Comparison of ENCODE assay signal across 8 cellular contexts in the genomic region with DNA sequence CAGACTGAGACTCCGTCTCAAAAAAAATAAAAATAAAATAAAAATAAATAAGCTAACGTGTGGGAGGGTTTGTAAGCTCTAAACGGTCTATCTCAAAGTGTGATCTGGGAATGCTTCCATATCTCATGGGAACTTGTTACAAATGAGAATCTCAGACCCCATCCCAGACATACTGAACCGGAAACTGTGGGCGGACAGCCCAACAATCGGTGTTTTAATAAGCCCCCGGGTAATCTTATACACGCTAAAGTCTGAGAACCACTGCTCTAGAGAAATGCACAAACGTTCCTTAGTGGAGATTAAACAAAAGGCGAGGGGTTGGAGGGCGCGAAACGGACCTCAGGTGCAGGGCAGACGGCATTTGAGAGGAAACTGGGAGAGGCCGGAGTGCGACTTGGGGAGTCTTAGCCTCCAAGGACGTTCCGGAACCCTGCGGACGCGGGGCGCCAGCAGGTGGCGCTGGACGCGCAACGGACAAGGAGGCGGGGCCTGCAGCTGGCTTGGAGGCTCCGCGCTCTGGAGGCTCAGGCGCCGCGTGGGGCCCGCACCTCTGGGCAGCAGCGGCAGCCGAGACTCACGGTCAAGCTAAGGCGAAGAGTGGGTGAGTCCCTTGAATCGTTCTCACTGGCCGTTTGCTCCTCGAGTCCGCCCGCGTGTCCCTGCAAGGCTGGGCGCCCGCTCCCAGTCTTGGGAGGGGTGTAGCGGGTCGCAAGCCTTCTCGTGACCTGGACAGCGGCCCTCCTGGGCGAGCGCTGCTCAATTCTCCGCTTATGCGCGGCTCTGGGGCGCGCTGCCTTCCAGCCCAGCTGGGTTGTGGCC.
DNase-seq lines count a peak whose midpoint lies in the region; ATAC-seq, FAIRE-seq and TF ChIP-seq lines count a peak whose summit lies in the region.
"Not testable (repeated sequence)": the region's sequence is repeated elsewhere in the genome, so short reads cannot be mapped to it uniquely, and the experiment has no call there.

A gene (plus strand): TSS at position 527 of the 819 bp plus-strand sequence. CDS start 5,320 bp downstream, outside the sequence.

- peak within 1 kb of the TSS; percentile 84 for H3K9ac ChIP-seq in OCI-LY3 (ENCODE audit: low read length)

- not testable (repeated sequence) for H4K20me1 ChIP-seq in OCI-LY3 (ENCODE audit: insufficient read depth, low read length)

- ATAC-seq in GM21447 (IDR thresholded peaks at IDR 0.05; ENCODE audit: unreplicated experiment): peak; percentile 96

- H3K79me2 ChIP-seq in OCI-LY3 (ENCODE audit: low read length): not testable (repeated sequence)

- not testable (repeated sequence) for H3K9me3 ChIP-seq in OCI-LY3 (ENCODE audit: insufficient read depth, low read length)

- peak; percentile 58 for TF ChIP-seq CTCF in D721Med (IDR thresholded peaks at IDR 0.05; ENCODE audit: insufficient read depth, missing control alignments)
- peak; percentile 55 for TF ChIP-seq CTCF in OCI-LY3 (IDR thresholded peaks at IDR 0.05; ENCODE audit: low read depth, low read length)

- DNase-seq in D721Med (ENCODE audit: insufficient read length, low spot score) (peak; percentile 50), HTR-8/SVneo (ENCODE audit: insufficient read length, low spot score) (peak; percentile 23), activated T-cell treated with anti-CD3 and anti-CD28 coated beads for 4 hours (peak; percentile 76), epithelial cell of prostate (ENCODE audit: low read depth, low spot score) (peak; percentile 37), middle frontal gyrus (ENCODE audit: extremely low spot score, low spot score) (peak; percentile 79)
- DNase-seq in stimulated activated CD8-positive, alpha-beta memory T cell treated with anti-CD3 and anti-CD28 coated beads, Interleukin-15, amount 100 ng/mL, for 24 hours (ENCODE audit: low read depth): peak; percentile 89

- not testable (repeated sequence) for H3K27me3 ChIP-seq in OCI-LY3 (ENCODE audit: low read depth, low read length)

- H2AFZ ChIP-seq in OCI-LY3 (ENCODE audit: low read depth, low read length): peak within 1 kb of the TSS; percentile 90; the same call in 1 of the 2 replicates

- not testable (repeated sequence) for FAIRE-seq in D721Med (lab: Jason Lieb, UNC); HTR-8/SVneo (lab: Jason Lieb, UNC)

- H3K4me2 ChIP-seq in OCI-LY3 (ENCODE audit: low read length): peak within 1 kb of the TSS; percentile 76

- peak within 1 kb of the TSS; percentile 89 for H3K4me3 ChIP-seq in OCI-LY3 (ENCODE audit: low read length)

- H3K36me3 ChIP-seq in OCI-LY3 (replicated peaks; ENCODE audit: low read depth, low read length): not testable (repeated sequence)

- H3K27ac ChIP-seq in OCI-LY3 (ENCODE audit: low read length) (peak within 1 kb of the TSS; percentile 38; the same call in 1 of the 2 replicates), epithelial cell of prostate (peak within 1 kb of the TSS; percentile 92)

- H3K4me1 ChIP-seq in OCI-LY3 (ENCODE audit: low read length): not testable (repeated sequence)

Comparison
In these comparisons a context has a peak if more than half of its experiments do, and no peak if none do; other contexts are left out.
1. Peak in every context shown above with its lines: DNase-seq, ATAC-seq, H3K4me3 ChIP-seq and H3K27ac ChIP-seq.
2. DNase-seq: peak in every context shown above with its lines; median percentile 89 in stimulated activated CD8-positive, alpha-beta memory T cell treated with anti-CD3 and anti-CD28 coated beads, Interleukin-15, amount 100 ng/mL, for 24 hours; 79 in middle frontal gyrus; 76 in activated T-cell treated with anti-CD3 and anti-CD28 coated beads for 4 hours; 50 in D721Med; 37 in epithelial cell of prostate; 23 in HTR-8/SVneo.